8 cellular contexts compared by ENCODE assay signal in the genomic region with DNA sequence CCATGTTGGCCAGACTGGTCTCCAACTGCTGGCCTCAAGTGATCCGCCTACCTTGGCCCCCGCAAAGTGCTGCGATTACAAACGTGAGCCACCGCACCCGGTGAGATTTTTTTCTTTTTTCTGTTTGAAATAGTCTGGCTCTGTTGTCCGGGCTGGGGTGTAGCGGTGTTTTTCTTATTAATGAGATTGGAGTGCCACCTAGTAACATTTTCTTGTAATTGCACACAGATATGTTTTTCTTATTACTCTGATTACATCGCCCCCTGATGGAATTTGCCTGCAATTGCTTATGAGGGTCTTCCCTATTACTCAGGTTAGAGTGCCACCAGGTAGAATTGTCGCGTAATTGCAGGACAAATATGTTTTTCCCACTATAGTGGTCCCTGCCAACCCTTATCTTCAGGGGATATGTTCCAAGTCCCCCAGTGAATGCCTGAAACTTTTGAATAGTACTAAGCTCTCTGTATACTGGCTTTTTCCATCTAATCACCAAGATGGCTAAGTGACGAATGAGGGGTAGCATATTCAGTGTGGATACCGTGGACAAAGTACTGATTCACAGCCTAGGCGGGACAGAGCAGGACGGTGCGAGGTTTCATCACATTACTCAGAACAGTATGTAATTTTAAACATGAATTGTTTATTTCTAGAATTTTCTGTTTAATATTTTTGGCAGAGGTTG. TPM values are rescaled to one million over a fixed set of nuclear protein-coding genes. Genes with fewer than 3 reads are reported as not detected.
DNase-seq lines count a peak whose midpoint lies in the region; ATAC-seq, FAIRE-seq and TF ChIP-seq lines count a peak whose summit lies in the region.

No MANE protein-coding gene starts in this region.

- ATAC-seq in stimulated activated naive B cell treated with anti-CD40 and anti-IgM and Interleukin-4, amounts not matched to agents 10 μg/mL and 1 μg/mL and 100 μg/mL, for 72 hours (replicated peaks) = peak; percentile 27 to 39

- FAIRE-seq in bronchial epithelial cell (lab: Jason Lieb, UNC) = no peak

- H3K27ac Mint-ChIP-seq in activated naive CD4-positive, alpha-beta T cell treated with anti-CD3 and anti-CD28 coated beads, Interleukin-2, amount 10 ng/mL, durations not matched to agents 7 days and 5 days = peak overlapping the region; percentile 65
- no peak overlapping the region for H3K27ac Mint-ChIP-seq in stimulated activated naive B cell treated with anti-CD40 and anti-IgM and Interleukin-4, amounts not matched to agents 10 μg/mL and 1 μg/mL and 100 μg/mL, for 72 hours
- no peak overlapping the region for H3K27ac Mint-ChIP-seq in T-helper 2 cell treated with Interferon-gamma antibody and Interleukin-4, amounts not matched to agents 5 μg/mL and 100 μg/mL, for 36 hours

- peaks cover 8% of the 10 kb centered on the region for H3K27me3 Mint-ChIP-seq in activated naive CD4-positive, alpha-beta T cell treated with anti-CD3 and anti-CD28 coated beads, Interleukin-2, amount 10 ng/mL, durations not matched to agents 7 days and 5 days
- H3K27me3 Mint-ChIP-seq in stimulated activated naive B cell treated with anti-CD40 and anti-IgM and Interleukin-4, amounts not matched to agents 10 μg/mL and 1 μg/mL and 100 μg/mL, for 72 hours = peaks cover 0 to 5% of the 10 kb centered on the region in 2 donors
- no peaks in the 10 kb centered on the region for H3K27me3 Mint-ChIP-seq in T-helper 2 cell treated with Interferon-gamma antibody and Interleukin-4, amounts not matched to agents 5 μg/mL and 100 μg/mL, for 36 hours (ENCODE audit: low read depth)

- CTCF ChIA-PET in activated naive CD4-positive, alpha-beta T cell treated with anti-CD3 and anti-CD28 coated beads, Interleukin-2, amount 10 ng/mL, durations not matched to agents 7 days and 5 days (lab: Charles Lee) = interaction anchor here (1.1 to 1.4 kb wide), 5 partner anchors 10 to 949 kb away, joined by 3 to 4 read pairs (median 3); no protein-coding TSS in a partner anchor

- H3K4me3 Mint-ChIP-seq in activated naive CD4-positive, alpha-beta T cell treated with anti-CD3 and anti-CD28 coated beads, Interleukin-2, amount 10 ng/mL, durations not matched to agents 7 days and 5 days = no peak overlapping the region
- no peak overlapping the region for H3K4me3 Mint-ChIP-seq in stimulated activated naive B cell treated with anti-CD40 and anti-IgM and Interleukin-4, amounts not matched to agents 10 μg/mL and 1 μg/mL and 100 μg/mL, for 72 hours
- no peak overlapping the region for H3K4me3 Mint-ChIP-seq in T-helper 2 cell treated with Interferon-gamma antibody and Interleukin-4, amounts not matched to agents 5 μg/mL and 100 μg/mL, for 36 hours

- H3K36me3 ChIP-seq in bronchial epithelial cell (ENCODE audit: control insufficient read depth, insufficient read depth, low read length) = no peaks in the 10 kb centered on the region

- peaks cover 7% of the 10 kb centered on the region for H3K4me1 Mint-ChIP-seq in activated naive CD4-positive, alpha-beta T cell treated with anti-CD3 and anti-CD28 coated beads, Interleukin-2, amount 10 ng/mL, durations not matched to agents 7 days and 5 days
- H3K4me1 Mint-ChIP-seq in stimulated activated naive B cell treated with anti-CD40 and anti-IgM and Interleukin-4, amounts not matched to agents 10 μg/mL and 1 μg/mL and 100 μg/mL, for 72 hours = peaks cover 0 to 1% of the 10 kb centered on the region in 2 donors
- no peaks in the 10 kb centered on the region for H3K4me1 Mint-ChIP-seq in T-helper 2 cell treated with Interferon-gamma antibody and Interleukin-4, amounts not matched to agents 5 μg/mL and 100 μg/mL, for 36 hours (ENCODE audit: low read depth)

- no peak for TF ChIP-seq CTCF in bronchial epithelial cell (IDR thresholded peaks at IDR 0.05; ENCODE audit: insufficient read depth, low read length, severe bottlenecking)

- peaks cover 3% of the 10 kb centered on the region for H3K9me3 Mint-ChIP-seq in activated naive CD4-positive, alpha-beta T cell treated with anti-CD3 and anti-CD28 coated beads, Interleukin-2, amount 10 ng/mL, durations not matched to agents 7 days and 5 days
- H3K9me3 Mint-ChIP-seq in stimulated activated naive B cell treated with anti-CD40 and anti-IgM and Interleukin-4, amounts not matched to agents 10 μg/mL and 1 μg/mL and 100 μg/mL, for 72 hours = no peaks in the 10 kb centered on the region
- H3K9me3 Mint-ChIP-seq in T-helper 2 cell treated with Interferon-gamma antibody and Interleukin-4, amounts not matched to agents 5 μg/mL and 100 μg/mL, for 36 hours = peaks cover 4% of the 10 kb centered on the region

- H3K27me3 ChIP-seq in bronchial epithelial cell (ENCODE audit: control insufficient read depth, insufficient read depth, low read length) = no peaks in the 10 kb centered on the region

- H3K36me3 Mint-ChIP-seq in activated naive CD4-positive, alpha-beta T cell treated with anti-CD3 and anti-CD28 coated beads, Interleukin-2, amount 10 ng/mL, durations not matched to agents 7 days and 5 days = no peaks in the 10 kb centered on the region
- H3K36me3 Mint-ChIP-seq in stimulated activated naive B cell treated with anti-CD40 and anti-IgM and Interleukin-4, amounts not matched to agents 10 μg/mL and 1 μg/mL and 100 μg/mL, for 72 hours = peaks cover 0 to 4% of the 10 kb centered on the region in 2 donors
- peaks cover 1% of the 10 kb centered on the region for H3K36me3 Mint-ChIP-seq in T-helper 2 cell treated with Interferon-gamma antibody and Interleukin-4, amounts not matched to agents 5 μg/mL and 100 μg/mL, for 36 hours (ENCODE audit: low read depth)

- DNase-seq in activated naive CD4-positive, alpha-beta T cell treated with anti-CD3 and anti-CD28 coated beads, Interleukin-2, amount 10 ng/mL, durations not matched to agents 7 days and 5 days = peak; percentile 45
- DNase-seq in activated naive CD4-positive, alpha-beta T cell (lab: John Stamatoyannopoulos, UW) = no peak
- peak; percentile 60 to 90 for DNase-seq in NCI-H526 (lab: John Stamatoyannopoulos, UW)
- peak; percentile 0 for DNase-seq in bronchial epithelial cell (ENCODE audit: low read depth)
- no peak for DNase-seq in stimulated activated naive B cell treated with anti-CD40 and anti-IgM and Interleukin-4, amounts not matched to agents 10 μg/mL and 1 μg/mL and 100 μg/mL, for 72 hours
- no peak for DNase-seq in T-helper 2 cell treated with Interferon-gamma antibody and Interleukin-4, amounts not matched to agents 5 μg/mL and 100 μg/mL, for 36 hours (ENCODE audit: low spot score)
- DNase-seq in OCI-M2 (lab: John Stamatoyannopoulos, UW; ENCODE audit: unreplicated experiment) = no peak
- no peak for DNase-seq in inferior parietal cortex (ENCODE audit: extremely low spot score)

- H3K4me3 ChIP-seq in bronchial epithelial cell (ENCODE audit: low read depth, low read length) = no peak overlapping the region

RNA-seq across cellular contexts. Expression of gene PDHA1, which starts 8.6 kb away (rescaled TPM):
- 87.9 and 182 TPM in 2 replicates for total RNA-seq in bronchial epithelial cell

Comparison
In these comparisons a context has a peak if more than half of its experiments do, and no peak if none do; other contexts are left out.
1. DNase-seq: peak in activated naive CD4-positive, alpha-beta T cell treated with anti-CD3 and anti-CD28 coated beads, Interleukin-2, amount 10 ng/mL, durations not matched to agents 7 days and 5 days (single experiment), NCI-H526 (2 of 2) and bronchial epithelial cell (single experiment); none in activated naive CD4-positive, alpha-beta T cell (0 of 4), stimulated activated naive B cell treated with anti-CD40 and anti-IgM and Interleukin-4, amounts not matched to agents 10 μg/mL and 1 μg/mL and 100 μg/mL, for 72 hours (single experiment), T-helper 2 cell treated with Interferon-gamma antibody and Interleukin-4, amounts not matched to agents 5 μg/mL and 100 μg/mL, for 36 hours (single experiment), OCI-M2 (single experiment) and inferior parietal cortex (single experiment).